1 cellular context compared by ENCODE assay signal in genomic region chr13:114226699-114227323, GRCh38.
TF ChIP-seq lines count a peak whose summit lies in the region.

No MANE protein-coding gene starts in this region.

TF ChIP-seq in WTC11, 78 proteins besides CTCF, POLR2A, EP300 and RAD21 (continued from another document):
- TF ChIP-seq ZNF281 (CRISPR knock-in tag; IDR thresholded peaks at IDR 0.05) = peak; percentile 71; the same call in 1 of the 2 replicates
- no peak for TF ChIP-seq PREB (CRISPR knock-in tag; IDR thresholded peaks at IDR 0.05; ENCODE audit: borderline replicate concordance)
- TF ChIP-seq ZNF121 (CRISPR knock-in tag; IDR thresholded peaks at IDR 0.05) = peak; percentile 99
- TF ChIP-seq SP1 (CRISPR knock-in tag; conservative IDR thresholded peaks at IDR 0.05) = peak; percentile 72
- 0 out of 2 replicates have a peak, but pooled peaks have one; percentile 25 for TF ChIP-seq E2F5 (CRISPR knock-in tag; IDR thresholded peaks at IDR 0.05)
- no peak for TF ChIP-seq MYBL2 (CRISPR knock-in tag; IDR thresholded peaks at IDR 0.05)
- no peak for TF ChIP-seq ATF6 (CRISPR knock-in tag; IDR thresholded peaks at IDR 0.05)
- 0 out of 2 replicates have a peak, but pooled peaks have one; percentile 24 for TF ChIP-seq FOXK1 (CRISPR knock-in tag; IDR thresholded peaks at IDR 0.05)
- no peak for TF ChIP-seq OVOL2 (CRISPR knock-in tag; IDR thresholded peaks at IDR 0.05; ENCODE audit: borderline replicate concordance)
- TF ChIP-seq TEAD1 (CRISPR knock-in tag; IDR thresholded peaks at IDR 0.05) = peak; percentile 46; the same call in 1 of the 2 replicates
- no peak for TF ChIP-seq NR1H2 (CRISPR knock-in tag; IDR thresholded peaks at IDR 0.05)
